1 cellular context compared by ENCODE assay signal in the genomic region with DNA sequence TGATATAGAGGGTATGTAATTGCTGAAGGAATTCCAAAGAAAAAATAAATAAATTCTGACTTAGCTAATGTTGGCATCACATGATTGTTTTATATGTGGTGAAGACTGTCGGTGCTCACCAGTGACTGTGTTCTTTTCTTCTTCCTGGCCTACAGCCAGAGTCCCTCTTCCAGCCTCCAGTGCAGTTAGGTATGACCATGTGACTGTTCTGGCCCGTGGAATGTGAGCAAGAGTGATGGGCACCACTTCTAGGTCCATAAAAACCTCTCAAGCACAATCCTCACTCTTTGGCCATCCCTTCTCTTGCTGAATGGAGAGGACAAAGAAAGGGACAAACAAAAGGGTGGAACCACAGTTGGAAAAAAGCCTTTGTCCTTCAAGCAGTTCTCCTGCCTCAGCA.
TF ChIP-seq lines count a peak whose summit lies in the region.

No MANE protein-coding gene starts in this region.

TF ChIP-seq in IMR-90, 13 proteins besides CTCF, POLR2A, EP300 and RAD21 (continued from another document):
- TF ChIP-seq, protein P1, sequence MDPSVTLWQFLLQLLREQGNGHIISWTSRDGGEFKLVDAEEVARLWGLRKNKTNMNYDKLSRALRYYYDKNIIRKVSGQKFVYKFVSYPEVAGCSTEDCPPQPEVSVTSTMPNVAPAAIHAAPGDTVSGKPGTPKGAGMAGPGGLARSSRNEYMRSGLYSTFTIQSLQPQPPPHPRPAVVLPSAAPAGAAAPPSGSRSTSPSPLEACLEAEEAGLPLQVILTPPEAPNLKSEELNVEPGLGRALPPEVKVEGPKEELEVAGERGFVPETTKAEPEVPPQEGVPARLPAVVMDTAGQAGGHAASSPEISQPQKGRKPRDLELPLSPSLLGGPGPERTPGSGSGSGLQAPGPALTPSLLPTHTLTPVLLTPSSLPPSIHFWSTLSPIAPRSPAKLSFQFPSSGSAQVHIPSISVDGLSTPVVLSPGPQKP (IDR thresholded peaks at IDR 0.05; ENCODE audit: borderline replicate concordance, low read depth, low read length): no peak
